ENCODE assay signal across 27 cellular contexts in the genomic region with DNA sequence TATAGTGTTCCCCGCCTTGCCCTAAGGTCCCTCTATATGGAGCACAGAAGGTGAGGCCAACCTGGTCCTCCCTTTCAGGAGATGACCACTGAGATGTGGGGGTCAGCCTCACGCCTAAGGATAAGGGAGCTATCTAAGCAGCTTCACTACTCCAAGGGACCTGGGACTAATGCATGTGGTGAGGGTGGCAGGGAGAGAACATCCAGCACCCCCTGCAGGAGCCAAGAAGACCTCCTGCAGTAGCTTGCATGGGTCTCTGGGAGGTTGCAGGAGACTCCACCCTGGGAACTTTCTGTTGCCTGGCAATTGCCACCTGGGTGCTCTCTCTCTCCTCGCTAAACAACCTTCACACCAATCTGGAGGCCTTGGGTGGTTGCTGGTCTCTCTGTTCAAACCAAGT.
A peak's percentile ranks its signal among the peaks of the same experiment; 100 is the strongest.
DNase-seq lines count a peak whose midpoint lies in the region; ATAC-seq and TF ChIP-seq lines count a peak whose summit lies in the region.
"Had no signal": no experiment of that assay in that cellular context is flagged by ENCODE, and none has a peak within 500 bp of the region (broad histone marks: within the 10 kb centered on the region; RNA-seq: fewer than 3 reads in every experiment).

No MANE protein-coding gene starts in this region.

- no peaks in the 10 kb centered on the region for H3K4me1 ChIP-seq in DOHH2 (ENCODE audit: control insufficient read depth, low read length)
- H3K4me1 ChIP-seq in GM23248 (ENCODE audit: insufficient read depth): peaks cover 43% of the 10 kb centered on the region
- H3K4me1 ChIP-seq in liver (ENCODE audit: control insufficient read depth in 4 of 4, insufficient read depth in 4 of 4, low read length in 3 of 4): peaks cover 0 to 4% (median 1%) of the 10 kb centered on the region in 4 donors
- H3K4me1 ChIP-seq in neuronal stem cell (ENCODE audit: control insufficient read depth in 2 of 2, insufficient read depth in 1 of 2, low read depth in 1 of 2, low read length in 2 of 2): peaks cover 5 to 6% of the 10 kb centered on the region in 2 donors

- peak; percentile 15 to 53 for TF ChIP-seq RAD21 in liver (IDR thresholded peaks at IDR 0.05)

- no peak overlapping the region for H2AFZ ChIP-seq in GM23248
- no peak overlapping the region for H2AFZ ChIP-seq in neuronal stem cell (ENCODE audit: low read length)

- H4K20me1 ChIP-seq in DOHH2 (ENCODE audit: control insufficient read depth, insufficient read depth, low read depth, low read length) (no peaks in the 10 kb centered on the region), GM23248 (ENCODE audit: insufficient read depth) (no peaks in the 10 kb centered on the region)

- H3K9me3 Mint-ChIP-seq in natural killer cell: no peaks in the 10 kb centered on the region
- H3K9me3 Mint-ChIP-seq: activated CD4-positive, alpha-beta T cell treated with anti-CD3 and anti-CD28 coated beads, Interleukin-2, amount 10 ng/mL, durations not matched to agents 7 days and 5 days; activated naive CD4-positive, alpha-beta T cell treated with anti-CD3 and anti-CD28 coated beads, Interleukin-2, amount 50 U/mL, for 72 hours; nephron progenitor cell; WTC11 had no signal

- in situ Hi-C loops in GM23248 (cut with MboI): no loop called here
- in situ Hi-C loops in SK-MEL-5 (cut with HindIII; ENCODE audit: low pct_unique_long_range_greater_than_20kb, low sequenced_read_pairs): no loop called here

- no peak overlapping the region for H3K4me3 Mint-ChIP-seq in natural killer cell
- H3K4me3 Mint-ChIP-seq: activated CD4-positive, alpha-beta T cell treated with anti-CD3 and anti-CD28 coated beads, Interleukin-2, amount 10 ng/mL, durations not matched to agents 7 days and 5 days; nephron progenitor cell; WTC11 had no signal

- WGBS in GM23248 (ENCODE audit: low coverage in 1 of 2, low lambda C conversion rate in 2 of 2, missing lambda C conversion rate in 2 of 2), 2 experiments: 92 to 94% methylated on average over 2 to 3 of the region's 3 CpGs
- WGBS in liver: 93% methylated on average over 3 of the region's 3 CpGs
- no CpG with 5 or more reads among the region's 3 CpGs for WGBS in neuronal stem cell (ENCODE audit: extremely low coverage in 2 of 2, insufficient read length in 2 of 2, insufficient replicate concordance in 1 of 2), 2 donors

- H3K9me3 ChIP-seq in DOHH2 (ENCODE audit: control insufficient read depth, insufficient read depth, low read length): no peaks in the 10 kb centered on the region
- H3K9me3 ChIP-seq in GM23248 (ENCODE audit: low read depth): no peaks in the 10 kb centered on the region
- H3K9me3 ChIP-seq in liver (ENCODE audit: control insufficient read depth in 4 of 4, low read length in 3 of 4): no peaks in the 10 kb centered on the region
- H3K9me3 ChIP-seq in neuronal stem cell (replicated peaks in 1 of 2; ENCODE audit: control insufficient read depth in 2 of 2, insufficient read depth in 1 of 2, low read depth in 1 of 2, low read length in 2 of 2): no peaks in the 10 kb centered on the region
- H3K9me3 ChIP-seq: HAP-1, MG63 had no signal

- H3F3A ChIP-seq in DOHH2 (ENCODE audit: control insufficient read depth, insufficient read depth): no peaks in the 10 kb centered on the region
- H3F3A ChIP-seq in GM23248 (ENCODE audit: insufficient read depth): peaks cover 22% of the 10 kb centered on the region

- H3K4me3 ChIP-seq in DOHH2 (ENCODE audit: low read length) (no peak overlapping the region), GM23248 (no peak overlapping the region), liver (ENCODE audit: low read depth in 1 of 3, low read length in 3 of 3) (no peak overlapping the region), neuronal stem cell (ENCODE audit: low read length in 2 of 2) (no peak overlapping the region)
- H3K4me3 ChIP-seq: HAP-1, MG63 had no signal

- H3K4me2 ChIP-seq in DOHH2 (ENCODE audit: low read length) (no peak overlapping the region), GM23248 (ENCODE audit: unreplicated experiment) (no peak overlapping the region), neuronal stem cell (ENCODE audit: insufficient read depth, low read length, poor library complexity, severe bottlenecking) (no peak overlapping the region)

- peak; percentile 21 for TF ChIP-seq CTCF in DOHH2 (IDR thresholded peaks at IDR 0.05; ENCODE audit: low read depth, low read length, poor library complexity, severe bottlenecking)
- TF ChIP-seq CTCF in liver (IDR thresholded peaks at IDR 0.05; ENCODE audit: low read depth, low read length, missing input control): no peak
- TF ChIP-seq CTCF in natural killer cell (IDR thresholded peaks at IDR 0.05): no peak

- H3K27ac Mint-ChIP-seq in natural killer cell: no peak overlapping the region
- H3K27ac Mint-ChIP-seq: activated CD4-positive, alpha-beta T cell treated with anti-CD3 and anti-CD28 coated beads, Interleukin-2, amount 10 ng/mL, durations not matched to agents 7 days and 5 days; activated naive CD4-positive, alpha-beta T cell treated with anti-CD3 and anti-CD28 coated beads, Interleukin-2, amount 50 U/mL, for 72 hours; nephron progenitor cell; WTC11 had no signal

- H2BK120ac ChIP-seq in neuronal stem cell (ENCODE audit: low read depth, low read length): no peak overlapping the region

- no peak overlapping the region for H2BK12ac ChIP-seq in neuronal stem cell (ENCODE audit: low read length)

- H3K27me3 ChIP-seq in DOHH2 (ENCODE audit: control insufficient read depth, low read length): no peaks in the 10 kb centered on the region
- H3K27me3 ChIP-seq in GM23248 (replicated peaks; ENCODE audit: insufficient read depth): no peaks in the 10 kb centered on the region
- H3K27me3 ChIP-seq in liver (ENCODE audit: control insufficient read depth in 4 of 4, insufficient read depth in 4 of 4, low read length in 3 of 4): no peaks in the 10 kb centered on the region
- no peaks in the 10 kb centered on the region for H3K27me3 ChIP-seq in neuronal stem cell (ENCODE audit: control insufficient read depth in 3 of 3, insufficient read depth in 3 of 3, low read depth in 1 of 3, low read length in 3 of 3)
- H3K27me3 ChIP-seq: MG63 had no signal

- no peak overlapping the region for H4K91ac ChIP-seq in neuronal stem cell (ENCODE audit: low read depth, low read length, poor library complexity)

- H3K18ac ChIP-seq in neuronal stem cell (ENCODE audit: low read length): no peak overlapping the region

- DNase-seq in GM23248 (peak; percentile 12), SK-MEL-5 (ENCODE audit: low read depth, low spot score) (peak; percentile 62), T-helper 9 cell (no peak), natural killer cell (no peak), neuronal stem cell (ENCODE audit: low spot score) (no peak)
- DNase-seq: activated CD4-positive, alpha-beta T cell treated with anti-CD3 and anti-CD28 coated beads, Interleukin-2, amount 10 ng/mL, durations not matched to agents 7 days and 5 days; activated effector memory CD4-positive, alpha-beta T cell treated with Interleukin-2 at 50 U/mL for 16 hours; activated T-cell treated with anti-CD3 and anti-CD28 coated beads, Interleukin-2, amount 50 U/mL, for 1 hour; amygdala; EL; hypothalamus; left cardiac atrium; mammary epithelial cell; MG63; NCI-H1436 treated with DMSO at 0.1 percent for 48 hours; NCI-H2107; nephron progenitor cell; SIG-M5; stimulated activated CD4-positive, alpha-beta T cell treated with anti-CD3 and anti-CD28 coated beads, Interleukin-15, amount 100 ng/mL, for 24 hours; stimulated activated CD4-positive, alpha-beta T cell treated with anti-CD3 and anti-CD28 coated beads, Interleukin-4, amount 100 ng/mL, for 4 hours; substantia nigra; trophoblast cell had no signal

- intact Hi-C loops in natural killer cell (cut with micrococcal nuclease): no loop called here

- ATAC-seq in natural killer cell: no peak
- ATAC-seq: activated naive CD4-positive, alpha-beta T cell treated with anti-CD3 and anti-CD28 coated beads, Interleukin-2, amount 50 U/mL, for 72 hours; WTC11 had no signal

- no peak overlapping the region for H3K27ac ChIP-seq in DOHH2 (ENCODE audit: low read depth, low read length)
- no peak overlapping the region for H3K27ac ChIP-seq in GM23248
- no peak overlapping the region for H3K27ac ChIP-seq in liver (ENCODE audit: low read depth in 1 of 2, low read length in 2 of 2)
- H3K27ac ChIP-seq in neuronal stem cell (replicated peaks; ENCODE audit: low read length): no peak overlapping the region

- H3K14ac ChIP-seq in neuronal stem cell (ENCODE audit: low read length): no peak overlapping the region

- no peak overlapping the region for H3K9ac ChIP-seq in GM23248
- H3K9ac ChIP-seq in liver (ENCODE audit: low read depth in 1 of 2, low read length in 2 of 2): no peak overlapping the region
- no peak overlapping the region for H3K9ac ChIP-seq in neuronal stem cell (ENCODE audit: low read depth, low read length, poor library complexity)

- no peak overlapping the region for H4K8ac ChIP-seq in neuronal stem cell (ENCODE audit: low read depth, low read length)

- no peak overlapping the region for H3K4ac ChIP-seq in neuronal stem cell (ENCODE audit: low read length)

- no peak overlapping the region for H2AK5ac ChIP-seq in neuronal stem cell (ENCODE audit: low read depth, low read length)

- H3K79me2 ChIP-seq in DOHH2 (ENCODE audit: control insufficient read depth, low read length) (no peaks in the 10 kb centered on the region), GM23248 (ENCODE audit: insufficient read depth) (no peaks in the 10 kb centered on the region)

- no peak overlapping the region for H2BK15ac ChIP-seq in neuronal stem cell (ENCODE audit: low read length)

- H3K36me3 Mint-ChIP-seq in natural killer cell: no peaks in the 10 kb centered on the region
- H3K36me3 Mint-ChIP-seq: activated naive CD4-positive, alpha-beta T cell treated with anti-CD3 and anti-CD28 coated beads, Interleukin-2, amount 50 U/mL, for 72 hours; WTC11 had no signal

- H3K27me3 Mint-ChIP-seq in natural killer cell (ENCODE audit: low read depth in 2 of 2): peaks cover 6 to 26% of the 10 kb centered on the region in 2 donors

- H3K23ac ChIP-seq in neuronal stem cell (ENCODE audit: low read depth, low read length, poor library complexity): no peak overlapping the region

- H3K4me1 Mint-ChIP-seq in natural killer cell: no peaks in the 10 kb centered on the region
- H3K4me1 Mint-ChIP-seq: activated CD4-positive, alpha-beta T cell treated with anti-CD3 and anti-CD28 coated beads, Interleukin-2, amount 10 ng/mL, durations not matched to agents 7 days and 5 days had no signal

- H3K79me1 ChIP-seq in neuronal stem cell (ENCODE audit: low read depth, low read length): no peaks in the 10 kb centered on the region

- H3K36me3 ChIP-seq in DOHH2 (ENCODE audit: control insufficient read depth, low read length): no peaks in the 10 kb centered on the region
- no peaks in the 10 kb centered on the region for H3K36me3 ChIP-seq in GM23248 (ENCODE audit: low read depth)
- H3K36me3 ChIP-seq in liver (ENCODE audit: control insufficient read depth in 4 of 4, insufficient read depth in 3 of 4, low read depth in 1 of 4, low read length in 3 of 4): no peaks in the 10 kb centered on the region
- no peaks in the 10 kb centered on the region for H3K36me3 ChIP-seq in neuronal stem cell (replicated peaks in 1 of 2; ENCODE audit: control insufficient read depth in 2 of 2, insufficient read depth in 2 of 2, low read length in 2 of 2)
- H3K36me3 ChIP-seq: HAP-1, MG63 had no signal

- no peak overlapping the region for H2BK5ac ChIP-seq in neuronal stem cell (ENCODE audit: low read length)

- H3K9me2 ChIP-seq in DOHH2 (replicated peaks; ENCODE audit: control insufficient read depth, low read length): no peaks in the 10 kb centered on the region
- H3K9me2 ChIP-seq in GM23248 (ENCODE audit: insufficient read depth): no peaks in the 10 kb centered on the region

Comparison
In these comparisons a context has a peak if more than half of its experiments do, and no peak if none do; other contexts are left out.
1. DNase-seq: peak in GM23248 (single experiment) and SK-MEL-5 (single experiment); none in T-helper 9 cell (single experiment), natural killer cell (single experiment) and neuronal stem cell (single experiment).